In the genomic region with DNA sequence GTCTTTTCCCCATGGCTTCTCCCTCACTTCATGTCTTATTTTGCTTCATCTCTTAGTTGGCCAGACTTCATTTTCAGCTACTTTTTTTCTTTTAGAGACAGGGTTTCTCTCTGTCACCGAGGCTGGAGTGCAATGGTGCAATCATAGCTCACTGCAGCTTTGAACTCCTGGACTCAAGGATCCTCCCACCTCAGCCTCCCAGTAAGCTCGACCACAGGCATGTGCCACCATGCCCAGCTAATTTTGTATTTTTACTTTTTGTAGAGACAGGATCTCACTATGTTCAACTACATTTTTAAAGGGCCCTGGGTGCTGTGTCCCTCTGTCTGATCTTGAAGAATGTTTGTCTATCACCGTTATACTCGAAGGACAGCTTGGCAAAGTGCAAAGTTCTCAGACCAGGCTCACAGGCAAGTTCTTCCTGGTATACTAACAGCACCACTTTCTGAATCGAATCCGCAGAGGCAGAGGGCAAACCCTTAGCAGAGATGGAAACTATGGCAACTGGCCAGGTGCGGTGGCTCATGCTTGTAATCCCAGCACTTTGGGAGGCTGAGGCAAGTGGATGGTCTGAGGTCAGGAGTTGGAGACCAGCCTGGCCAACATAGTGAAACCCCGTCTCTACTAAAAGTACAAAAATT, we compare ENCODE assay signal across 24 cellular contexts.
DNase-seq lines count a peak whose midpoint lies in the region; ATAC-seq and TF ChIP-seq lines count a peak whose summit lies in the region.
"Had no signal": no experiment of that assay in that cellular context is flagged by ENCODE, and none has a peak within 500 bp of the region (broad histone marks: within the 10 kb centered on the region; RNA-seq: fewer than 3 reads in every experiment).

No MANE protein-coding gene starts in this region.

- H3K9ac ChIP-seq in neural progenitor cell = no peak overlapping the region

- H3K27me3 Mint-ChIP-seq in neural progenitor cell (ENCODE audit: insufficient read depth, low read depth) = peaks cover 5% of the 10 kb centered on the region

- H3K27ac Mint-ChIP-seq in neural progenitor cell = peak overlapping the region; percentile 1
- H3K27ac Mint-ChIP-seq: activated CD8-positive, alpha-beta T cell treated with anti-CD3 and anti-CD28 coated beads, Interleukin-2, amount 10 ng/mL, durations not matched to agents 7 days and 5 days; activated naive CD8-positive, alpha-beta T cell treated with anti-CD3 and anti-CD28 coated beads for 36 hours; CD4-positive, alpha-beta T cell; mesothelial cell of epicardium; natural killer cell; stimulated activated effector memory CD8-positive, alpha-beta T cell treated with anti-CD3 and anti-CD28 coated beads, Interleukin-12 subunit alpha, Interleukin-12 subunit beta, amount 100 ng/mL, for 72 hours had no signal

- ATAC-seq in Right ventricle myocardium inferior (no peak), left cardiac atrium (no peak), HG02588 (IDR thresholded peaks at IDR 0.05; ENCODE audit: unreplicated experiment) (no peak), lower lobe of right lung (no peak)
- ATAC-seq: activated CD8-positive, alpha-beta T cell treated with anti-CD3 and anti-CD28 coated beads, Interleukin-2, amount 10 ng/mL, durations not matched to agents 7 days and 5 days; K562 had no signal

- intact Hi-C loops in Right ventricle myocardium inferior (cut with DNase I) = no loop called here
- intact Hi-C loops in left cardiac atrium (cut with DNase I) = no loop called here
- intact Hi-C loops in esophagus squamous epithelium (cut with DNase I) = no loop called here
- intact Hi-C loops in lower lobe of right lung (cut with DNase I) = no loop called here

- peaks cover 49% of the 10 kb centered on the region for H3K4me1 Mint-ChIP-seq in neural progenitor cell
- H3K4me1 Mint-ChIP-seq: activated naive CD8-positive, alpha-beta T cell treated with anti-CD3 and anti-CD28 coated beads for 36 hours; natural killer cell; stimulated activated effector memory CD8-positive, alpha-beta T cell treated with anti-CD3 and anti-CD28 coated beads, Interleukin-12 subunit alpha, Interleukin-12 subunit beta, amount 100 ng/mL, for 72 hours had no signal

- H3K9me3 ChIP-seq in esophagus squamous epithelium (no peaks in the 10 kb centered on the region), neural progenitor cell (ENCODE audit: low read depth) (no peaks in the 10 kb centered on the region), lower lobe of right lung (no peaks in the 10 kb centered on the region)
- H3K9me3 ChIP-seq: SJSA1, upper lobe of right lung had no signal

- WGBS in esophagus squamous epithelium, 2 donors = 40 to 43% methylated on average over 8 of the region's 8 CpGs

- H3K36me3 Mint-ChIP-seq in neural progenitor cell = no peaks in the 10 kb centered on the region
- H3K36me3 Mint-ChIP-seq: activated naive CD8-positive, alpha-beta T cell treated with anti-CD3 and anti-CD28 coated beads for 36 hours; mesothelial cell of epicardium; natural killer cell; stimulated activated effector memory CD8-positive, alpha-beta T cell treated with anti-CD3 and anti-CD28 coated beads, Interleukin-12 subunit alpha, Interleukin-12 subunit beta, amount 100 ng/mL, for 72 hours had no signal

- no peak overlapping the region for H3K4me3 Mint-ChIP-seq in neural progenitor cell
- H3K4me3 Mint-ChIP-seq: activated CD8-positive, alpha-beta T cell treated with anti-CD3 and anti-CD28 coated beads, Interleukin-2, amount 10 ng/mL, durations not matched to agents 7 days and 5 days; activated naive CD8-positive, alpha-beta T cell treated with anti-CD3 and anti-CD28 coated beads for 36 hours; CD4-positive, alpha-beta T cell; mesothelial cell of epicardium; natural killer cell; stimulated activated effector memory CD8-positive, alpha-beta T cell treated with anti-CD3 and anti-CD28 coated beads, Interleukin-12 subunit alpha, Interleukin-12 subunit beta, amount 100 ng/mL, for 72 hours had no signal

- no peaks in the 10 kb centered on the region for H4K20me1 ChIP-seq in neural progenitor cell (ENCODE audit: low read depth)

- no peak for TF ChIP-seq CTCF in esophagus squamous epithelium (IDR thresholded peaks at IDR 0.05)
- no peak for TF ChIP-seq CTCF in neural progenitor cell (IDR thresholded peaks at IDR 0.05)
- no peak for TF ChIP-seq CTCF in lower lobe of right lung (IDR thresholded peaks at IDR 0.05)

- H3K27me3 ChIP-seq in esophagus squamous epithelium (no peaks in the 10 kb centered on the region), neural progenitor cell (no peaks in the 10 kb centered on the region), lower lobe of right lung (ENCODE audit: low read depth) (no peaks in the 10 kb centered on the region)
- H3K27me3 ChIP-seq: SJSA1, upper lobe of right lung had no signal

- H3F3A ChIP-seq in neural progenitor cell (ENCODE audit: low read depth) = no peaks in the 10 kb centered on the region

- H3K79me2 ChIP-seq in neural progenitor cell (ENCODE audit: low read depth) = no peaks in the 10 kb centered on the region

- H3K27ac ChIP-seq in esophagus squamous epithelium = peak overlapping the region; percentile 73 to 95 (median 88)
- no peak overlapping the region for H3K27ac ChIP-seq in neural progenitor cell
- H3K27ac ChIP-seq in lower lobe of right lung = no peak overlapping the region
- H3K27ac ChIP-seq: SJSA1, upper lobe of right lung, VCaP had no signal

- H2AFZ ChIP-seq in neural progenitor cell (replicated peaks) = no peak overlapping the region

- peaks cover 17% of the 10 kb centered on the region for H3K9me3 Mint-ChIP-seq in neural progenitor cell
- H3K9me3 Mint-ChIP-seq: activated naive CD8-positive, alpha-beta T cell treated with anti-CD3 and anti-CD28 coated beads for 36 hours; CD4-positive, alpha-beta T cell; natural killer cell; stimulated activated effector memory CD8-positive, alpha-beta T cell treated with anti-CD3 and anti-CD28 coated beads, Interleukin-12 subunit alpha, Interleukin-12 subunit beta, amount 100 ng/mL, for 72 hours had no signal

- H3K36me3 ChIP-seq in esophagus squamous epithelium (no peaks in the 10 kb centered on the region), neural progenitor cell (no peaks in the 10 kb centered on the region), lower lobe of right lung (no peaks in the 10 kb centered on the region)
- H3K36me3 ChIP-seq: SJSA1, upper lobe of right lung had no signal

- H3K4me2 ChIP-seq in neural progenitor cell = no peak overlapping the region

- H3K4me3 ChIP-seq in esophagus squamous epithelium (peak overlapping the region in 1 of 4 donors; percentile 7), neural progenitor cell (no peak overlapping the region), lower lobe of right lung (no peak overlapping the region)
- H3K4me3 ChIP-seq: K562, SJSA1, upper lobe of right lung had no signal

- DNase-seq in Right ventricle myocardium inferior (ENCODE audit: missing footprints) = peak; percentile 23
- DNase-seq in left cardiac atrium = no peak
- no peak for DNase-seq in esophagus squamous epithelium (lab: John Stamatoyannopoulos, UW)
- DNase-seq in neural progenitor cell (ENCODE audit: low spot score) = no peak
- no peak for DNase-seq in lower lobe of right lung
- DNase-seq in activated gamma-delta T cell treated with Interleukin-2 at 50 U/mL for 16 hours = no peak
- DNase-seq: activated CD4-positive, alpha-beta T cell treated with anti-CD3 and anti-CD28 coated beads for 4 hours; activated CD8-positive, alpha-beta T cell treated with anti-CD3 and anti-CD28 coated beads, Interleukin-2, amount 10 ng/mL, durations not matched to agents 7 days and 5 days; activated effector memory CD4-positive, alpha-beta T cell treated with Interleukin-2 at 50 U/mL for 16 hours; activated naive CD8-positive, alpha-beta T cell treated with anti-CD3 and anti-CD28 coated beads for 36 hours; AML-193; anterior cingulate cortex; CD4-positive, alpha-beta T cell; natural killer cell; NCI-H2081; NCI-H82; T1000; upper lobe of right lung had no signal

- no peak for TF ChIP-seq POLR2A in esophagus squamous epithelium (IDR thresholded peaks at IDR 0.05)

- H3K4me1 ChIP-seq in esophagus squamous epithelium = peaks cover 0 to 58% (median 9%) of the 10 kb centered on the region in 3 donors
- no peaks in the 10 kb centered on the region for H3K4me1 ChIP-seq in neural progenitor cell
- peaks cover 31% of the 10 kb centered on the region for H3K4me1 ChIP-seq in lower lobe of right lung
- H3K4me1 ChIP-seq: SJSA1 had no signal

Comparison
In these comparisons a context has a peak if more than half of its experiments do, and no peak if none do; other contexts are left out.
1. H3K27ac ChIP-seq: peak in esophagus squamous epithelium (4 of 4); none in neural progenitor cell (single experiment) and lower lobe of right lung (single experiment).